In genomic region chr9:136431782-136432350, GRCh38 we compare ENCODE assay signal across 7 cellular contexts.
"Had no signal": no experiment of that assay in that cellular context is flagged by ENCODE, and none has a peak within 500 bp of the region (broad histone marks: within the 10 kb centered on the region; RNA-seq: fewer than 3 reads in every experiment).

No MANE protein-coding gene starts in this region.

- H2AFZ ChIP-seq: GM23248 had no signal

- H3K4me3 ChIP-seq: GM23248, HAP-1 had no signal

- DNase-seq: GM23248, GOT3, H7, HFFc6, KBM-7 had no signal

- ATAC-seq: HCT116 had no signal

- H3K4me1 ChIP-seq: HAP-1 had no signal

- H3K9me3 ChIP-seq: HAP-1 had no signal

- H3K27ac ChIP-seq: GM23248 had no signal

- H3K9ac ChIP-seq: GM23248 had no signal
